Comparison of ENCODE assay signal across 17 cellular contexts in genomic region chr1:15550573-15550972, GRCh38. TPM values are rescaled to one million over a fixed set of nuclear protein-coding genes. Genes with fewer than 3 reads are reported as not detected.
DNase-seq lines count a peak whose midpoint lies in the region; ATAC-seq and TF ChIP-seq lines count a peak whose summit lies in the region.
"Had no signal": no experiment of that assay in that cellular context is flagged by ENCODE, and none has a peak within 500 bp of the region (broad histone marks: within the 10 kb centered on the region; RNA-seq: fewer than 3 reads in every experiment).

No MANE protein-coding gene starts in this region.

- CTCF ChIA-PET in activated naive CD4-positive, alpha-beta T cell treated with anti-CD3 and anti-CD28 coated beads, Interleukin-2, amount 10 ng/mL, durations not matched to agents 7 days and 5 days (lab: Charles Lee): no interaction called here

- no peaks in the 10 kb centered on the region for H3K9me3 ChIP-seq in cardiac muscle cell (ENCODE audit: low read depth)
- H3K9me3 ChIP-seq in thyroid gland: no peaks in the 10 kb centered on the region
- no peaks in the 10 kb centered on the region for H3K9me3 ChIP-seq in upper lobe of right lung
- H3K9me3 ChIP-seq: BLaER1 treated with 17β-estradiol and CSF1 and Interleukin-3, amounts not matched to agents 10 nM and 100 nM; SJSA1 had no signal

- peak overlapping the region; percentile 51 for H3K27ac ChIP-seq in cardiac muscle cell
- H3K27ac ChIP-seq in dorsolateral prefrontal cortex: peak overlapping the region in 33 of 59 donors; percentile 6 to 76 (median 43)
- H3K27ac ChIP-seq in thyroid gland: peak overlapping the region in 2 of 3 donors; percentile 32 to 39
- no peak overlapping the region for H3K27ac ChIP-seq in upper lobe of right lung
- H3K27ac ChIP-seq: BLaER1 treated with 17β-estradiol and CSF1 and Interleukin-3, amounts not matched to agents 10 nM and 100 nM; PC-9; SJSA1 had no signal

- ATAC-seq in left ventricle myocardium superior: no peak
- no peak for ATAC-seq in upper lobe of right lung

- H3K27me3 ChIP-seq in cardiac muscle cell: no peaks in the 10 kb centered on the region
- no peaks in the 10 kb centered on the region for H3K27me3 ChIP-seq in dorsolateral prefrontal cortex
- H3K27me3 ChIP-seq in thyroid gland: no peaks in the 10 kb centered on the region
- no peaks in the 10 kb centered on the region for H3K27me3 ChIP-seq in upper lobe of right lung
- H3K27me3 ChIP-seq: BLaER1 treated with 17β-estradiol and CSF1 and Interleukin-3, amounts not matched to agents 10 nM and 100 nM; SJSA1 had no signal

- TF ChIP-seq CTCF in cardiac muscle cell (IDR thresholded peaks at IDR 0.05; ENCODE audit: low read depth, low read length) (no peak), dorsolateral prefrontal cortex (IDR thresholded peaks at IDR 0.05 in 54 of 56, conservative IDR thresholded peaks at IDR 0.05 in 2 of 56; ENCODE audit: low read depth in 1 of 56, partially characterized antibody in 56 of 56) (no peak), osteocyte (IDR thresholded peaks at IDR 0.05) (no peak), thyroid gland (IDR thresholded peaks at IDR 0.05) (no peak), upper lobe of right lung (IDR thresholded peaks at IDR 0.05) (no peak)

- H3K4me3 Mint-ChIP-seq in osteocyte (ENCODE audit: unreplicated experiment): no peak overlapping the region
- no peak overlapping the region for H3K4me3 Mint-ChIP-seq in activated naive CD4-positive, alpha-beta T cell treated with anti-CD3 and anti-CD28 coated beads, Interleukin-2, amount 10 ng/mL, durations not matched to agents 7 days and 5 days

- H3K27me3 Mint-ChIP-seq in osteocyte (ENCODE audit: unreplicated experiment): no peaks in the 10 kb centered on the region
- H3K27me3 Mint-ChIP-seq in activated naive CD4-positive, alpha-beta T cell treated with anti-CD3 and anti-CD28 coated beads, Interleukin-2, amount 10 ng/mL, durations not matched to agents 7 days and 5 days: no peaks in the 10 kb centered on the region

- H3K36me3 Mint-ChIP-seq in osteocyte (ENCODE audit: unreplicated experiment): peaks cover 41% of the 10 kb centered on the region
- peaks cover 21% of the 10 kb centered on the region for H3K36me3 Mint-ChIP-seq in activated naive CD4-positive, alpha-beta T cell treated with anti-CD3 and anti-CD28 coated beads, Interleukin-2, amount 10 ng/mL, durations not matched to agents 7 days and 5 days

- H3K4me3 ChIP-seq in cardiac muscle cell: no peak overlapping the region
- no peak overlapping the region for H3K4me3 ChIP-seq in dorsolateral prefrontal cortex
- no peak overlapping the region for H3K4me3 ChIP-seq in thyroid gland (replicated peaks in 1 of 3)
- H3K4me3 ChIP-seq in upper lobe of right lung: no peak overlapping the region
- H3K4me3 ChIP-seq: BLaER1 treated with 17β-estradiol and CSF1 and Interleukin-3, amounts not matched to agents 10 nM and 100 nM; PC-9; SJSA1 had no signal

- no peak for TF ChIP-seq POLR2A in thyroid gland (IDR thresholded peaks at IDR 0.05)

- no peak overlapping the region for H3K27ac Mint-ChIP-seq in osteocyte (ENCODE audit: unreplicated experiment)
- no peak overlapping the region for H3K27ac Mint-ChIP-seq in activated naive CD4-positive, alpha-beta T cell treated with anti-CD3 and anti-CD28 coated beads, Interleukin-2, amount 10 ng/mL, durations not matched to agents 7 days and 5 days

- H3K36me3 ChIP-seq in cardiac muscle cell (peaks cover 30% of the 10 kb centered on the region), thyroid gland (peaks cover 16 to 30% of the 10 kb centered on the region in 2 donors), upper lobe of right lung (peaks cover 52% of the 10 kb centered on the region)

- DNase-seq in cardiac muscle cell (ENCODE audit: low read depth in 1 of 2, low spot score in 1 of 2) (no peak), left ventricle myocardium superior (no peak), dorsolateral prefrontal cortex (no peak), osteocyte (ENCODE audit: extremely low spot score, unreplicated experiment) (peak; percentile 42), thyroid gland (peak; percentile 45 to 63), upper lobe of right lung (no peak), NCI-H1436 treated with DMSO at 0.1 percent for 48 hours (lab: John Stamatoyannopoulos, UW) (no peak)
- no peak for DNase-seq in activated naive CD4-positive, alpha-beta T cell treated with anti-CD3 and anti-CD28 coated beads, Interleukin-2, amount 10 ng/mL, durations not matched to agents 7 days and 5 days
- DNase-seq: H7, KG1, NCI-H187, NCI-H2227 treated with DMSO at 0.1 percent for 48 hours, NCI-H524, NCI-H82, PC-9 had no signal

- H3K4me1 Mint-ChIP-seq in osteocyte (ENCODE audit: unreplicated experiment): no peaks in the 10 kb centered on the region
- H3K4me1 Mint-ChIP-seq in activated naive CD4-positive, alpha-beta T cell treated with anti-CD3 and anti-CD28 coated beads, Interleukin-2, amount 10 ng/mL, durations not matched to agents 7 days and 5 days: peaks cover 5% of the 10 kb centered on the region

- intact Hi-C loops in left ventricle myocardium superior (cut with micrococcal nuclease) (no loop called here), dorsolateral prefrontal cortex (cut with DNase I) (no loop called here), thyroid gland (cut with DNase I) (no loop called here), upper lobe of right lung (cut with DNase I) (no loop called here)

- no peaks in the 10 kb centered on the region for H3K4me1 ChIP-seq in cardiac muscle cell (ENCODE audit: low read depth)
- H3K4me1 ChIP-seq in thyroid gland: peaks cover 0 to 5% of the 10 kb centered on the region in 2 donors
- H3K4me1 ChIP-seq in upper lobe of right lung: no peaks in the 10 kb centered on the region
- H3K4me1 ChIP-seq: BLaER1 treated with 17β-estradiol and CSF1 and Interleukin-3, amounts not matched to agents 10 nM and 100 nM; SJSA1 had no signal

- no peaks in the 10 kb centered on the region for H3K9me3 Mint-ChIP-seq in osteocyte (ENCODE audit: unreplicated experiment)
- H3K9me3 Mint-ChIP-seq in activated naive CD4-positive, alpha-beta T cell treated with anti-CD3 and anti-CD28 coated beads, Interleukin-2, amount 10 ng/mL, durations not matched to agents 7 days and 5 days: no peaks in the 10 kb centered on the region

- WGBS in thyroid gland, 2 donors: 56 to 58% methylated on average over 6 of the region's 6 CpGs

RNA-seq across cellular contexts. Expression of gene DNAJC16, which starts 23.9 kb away (rescaled TPM):
- total RNA-seq in cardiac muscle cell (13.6 and 17.8 TPM in 2 replicates), left ventricle myocardium superior (17.1 TPM), dorsolateral prefrontal cortex (10 to 100 TPM; 25.1 to 54.7 (median 38.7) TPM), osteocyte (20.8 and 28.8 TPM in 2 replicates), thyroid gland (10 to 100 TPM; 24.3 to 46.8 (median 29.7) TPM), upper lobe of right lung (23.5 TPM)
- 9.0 and 9.4 TPM in 2 replicates for polyA plus RNA-seq in cardiac muscle cell

RNA-seq across cellular contexts. Expression of gene CASP9, which starts 26.6 kb away (rescaled TPM):
- 83.9 and 96.1 TPM in 2 replicates for total RNA-seq in cardiac muscle cell
- 44.7 and 65.9 TPM in 2 replicates for polyA plus RNA-seq in cardiac muscle cell
- 14.9 TPM for total RNA-seq in left ventricle myocardium superior
- 10 to 100 TPM; 12.9 to 32.0 (median 20.8) TPM for total RNA-seq in dorsolateral prefrontal cortex
- total RNA-seq in osteocyte: 12.6 and 13.8 TPM in 2 replicates
- total RNA-seq in thyroid gland: 10 to 100 TPM; 16.9 to 29.8 (median 20.6) TPM
- total RNA-seq in upper lobe of right lung: 11.7 TPM

RNA-seq across cellular contexts. Expression of gene AGMAT, which starts 34.3 kb away (rescaled TPM):
- total RNA-seq in cardiac muscle cell: 0.45 and 0.70 TPM in 2 replicates
- 0.12 and 0.31 TPM in 2 replicates for polyA plus RNA-seq in cardiac muscle cell
- not detected for total RNA-seq in left ventricle myocardium superior
- 1 to 10 TPM in 118 of 120 experiments, under 1 TPM in 2; 0.35 to 5.1 (median 2.9) TPM for total RNA-seq in dorsolateral prefrontal cortex
- total RNA-seq in osteocyte: 0.13 and 0.19 TPM in 2 replicates
- total RNA-seq in thyroid gland: 1 to 10 TPM in 1 of 4 donors, under 1 TPM in 2, not detected in 1; 0.13 to 1.6 (median 0.49) TPM
- not detected for total RNA-seq in upper lobe of right lung

Comparison
In these comparisons a context has a peak if more than half of its experiments do, and no peak if none do; other contexts are left out.
1. DNase-seq: peak in osteocyte (single experiment) and thyroid gland (2 of 2); none in cardiac muscle cell (0 of 2), left ventricle myocardium superior (single experiment), dorsolateral prefrontal cortex (0 of 10), upper lobe of right lung (single experiment), NCI-H1436 treated with DMSO at 0.1 percent for 48 hours (single experiment) and activated naive CD4-positive, alpha-beta T cell treated with anti-CD3 and anti-CD28 coated beads, Interleukin-2, amount 10 ng/mL, durations not matched to agents 7 days and 5 days (single experiment).